Comparison of ENCODE assay signal across 22 cellular contexts in genomic region chr15:92724144-92724543, GRCh38.
A peak's percentile ranks its signal among the peaks of the same experiment; 100 is the strongest.
DNase-seq lines count a peak whose midpoint lies in the region; ATAC-seq and TF ChIP-seq lines count a peak whose summit lies in the region.
"Had no signal": no experiment of that assay in that cellular context is flagged by ENCODE, and none has a peak within 500 bp of the region (broad histone marks: within the 10 kb centered on the region; RNA-seq: fewer than 3 reads in every experiment).

No MANE protein-coding gene starts in this region.

- no peak overlapping the region for H3K4me3 ChIP-seq in CD8-positive, alpha-beta T cell (ENCODE audit: low read depth, low read length)
- H3K4me3 ChIP-seq: BLaER1 treated with 17β-estradiol and CSF1 and Interleukin-3, amounts not matched to agents 10 nM and 100 nM had no signal

- no peak overlapping the region for H3K4me3 Mint-ChIP-seq in CD4-positive, alpha-beta T cell
- peak overlapping the region; percentile 8 for H3K4me3 Mint-ChIP-seq in CD8-positive, alpha-beta T cell
- no peak overlapping the region for H3K4me3 Mint-ChIP-seq in osteocyte (ENCODE audit: unreplicated experiment)

- intact Hi-C loops in CD4-positive, alpha-beta T cell (cut with DNase I, micrococcal nuclease): no loop called here
- intact Hi-C loops in CD8-positive, alpha-beta T cell (cut with DNase I, micrococcal nuclease): no loop called here

- H3K27ac ChIP-seq in CD4-positive, alpha-beta T cell (ENCODE audit: low read depth, low read length): no peak overlapping the region
- H3K27ac ChIP-seq in CD8-positive, alpha-beta T cell (ENCODE audit: low read depth, low read length): no peak overlapping the region
- H3K27ac ChIP-seq: BLaER1 treated with 17β-estradiol and CSF1 and Interleukin-3, amounts not matched to agents 10 nM and 100 nM had no signal

- H3K9me3 Mint-ChIP-seq in CD4-positive, alpha-beta T cell: peaks cover 2% of the 10 kb centered on the region
- H3K9me3 Mint-ChIP-seq in CD8-positive, alpha-beta T cell: peaks cover 4% of the 10 kb centered on the region
- peaks cover 11% of the 10 kb centered on the region for H3K9me3 Mint-ChIP-seq in osteocyte (ENCODE audit: unreplicated experiment)

- no peaks in the 10 kb centered on the region for H3K36me3 Mint-ChIP-seq in CD4-positive, alpha-beta T cell (ENCODE audit: low read depth)
- no peaks in the 10 kb centered on the region for H3K36me3 Mint-ChIP-seq in CD8-positive, alpha-beta T cell
- peaks cover 2% of the 10 kb centered on the region for H3K36me3 Mint-ChIP-seq in osteocyte (ENCODE audit: unreplicated experiment)

- POLR2A ChIA-PET in CD4-positive, alpha-beta T cell (lab: Charles Lee): interaction anchor here (1.0 kb wide), 1 partner anchor 9 kb away, joined by 4 read pairs; no protein-coding TSS in a partner anchor
- POLR2A ChIA-PET in CD8-positive, alpha-beta T cell (lab: Charles Lee): interaction anchor here (1.3 kb wide), 1 partner anchor 10 kb away, joined by 4 read pairs; no protein-coding TSS in a partner anchor

- DNase-seq in CD4-positive, alpha-beta T cell: no peak
- peak in 2 of 7 experiments; percentile 18 to 28 for DNase-seq in CD8-positive, alpha-beta T cell
- DNase-seq in RPMI7951 (ENCODE audit: low read depth) (peak; percentile 53), kidney tubule cell (ENCODE audit: low spot score) (peak; percentile 23), iPS-NIHi7 (ENCODE audit: extremely low spot score) (no peak), osteocyte (ENCODE audit: extremely low spot score, unreplicated experiment) (no peak)
- DNase-seq: DMS53; EL; GF-D8; GOT3; KBM-7; NCI-H1105; NCI-H146; NCI-H2029; NCI-H345; NCI-H524; NCI-H774; NK-92 treated with Interleukin-12 subunit alpha and Interleukin-12 subunit beta, amount 100 ng/mL, for 24 hours had no signal

- no peak for TF ChIP-seq CTCF in CD4-positive, alpha-beta T cell (IDR thresholded peaks at IDR 0.05)
- TF ChIP-seq CTCF in CD8-positive, alpha-beta T cell (IDR thresholded peaks at IDR 0.05): no peak
- no peak for TF ChIP-seq CTCF in osteocyte (IDR thresholded peaks at IDR 0.05)

- no peaks in the 10 kb centered on the region for H3K27me3 ChIP-seq in CD4-positive, alpha-beta T cell (ENCODE audit: control insufficient read depth, insufficient read depth, low read length)
- no peaks in the 10 kb centered on the region for H3K27me3 ChIP-seq in CD8-positive, alpha-beta T cell (ENCODE audit: insufficient read depth, low read length)
- H3K27me3 ChIP-seq: BLaER1 treated with 17β-estradiol and CSF1 and Interleukin-3, amounts not matched to agents 10 nM and 100 nM had no signal

- H3K36me3 ChIP-seq in CD8-positive, alpha-beta T cell (ENCODE audit: insufficient read depth, low read length): no peaks in the 10 kb centered on the region
- H3K36me3 ChIP-seq: BLaER1 treated with 17β-estradiol and CSF1 and Interleukin-3, amounts not matched to agents 10 nM and 100 nM had no signal

- H3K4me1 Mint-ChIP-seq in CD4-positive, alpha-beta T cell (ENCODE audit: low read depth): peaks cover 6% of the 10 kb centered on the region
- peaks cover 16% of the 10 kb centered on the region for H3K4me1 Mint-ChIP-seq in CD8-positive, alpha-beta T cell (ENCODE audit: low read depth)
- H3K4me1 Mint-ChIP-seq in osteocyte (ENCODE audit: unreplicated experiment): no peaks in the 10 kb centered on the region

- H3K27ac Mint-ChIP-seq in CD4-positive, alpha-beta T cell: no peak overlapping the region
- peak overlapping the region; percentile 16 for H3K27ac Mint-ChIP-seq in CD8-positive, alpha-beta T cell
- H3K27ac Mint-ChIP-seq in osteocyte (ENCODE audit: unreplicated experiment): no peak overlapping the region

- peaks cover 6% of the 10 kb centered on the region for H3K4me1 ChIP-seq in CD8-positive, alpha-beta T cell (ENCODE audit: insufficient read depth, low read length)

- CTCF ChIA-PET in CD4-positive, alpha-beta T cell (lab: Charles Lee): no interaction called here
- CTCF ChIA-PET in CD8-positive, alpha-beta T cell (lab: Charles Lee): interaction anchor here (1.0 to 1.2 kb wide), 2 partner anchors 9 to 193 kb away, joined by 3 to 5 read pairs; no protein-coding TSS in a partner anchor

- H3K27me3 Mint-ChIP-seq in CD4-positive, alpha-beta T cell: peaks cover 8% of the 10 kb centered on the region
- H3K27me3 Mint-ChIP-seq in CD8-positive, alpha-beta T cell (ENCODE audit: low read depth): peaks cover 3% of the 10 kb centered on the region
- H3K27me3 Mint-ChIP-seq in osteocyte (ENCODE audit: unreplicated experiment): peaks cover 12% of the 10 kb centered on the region

- no peaks in the 10 kb centered on the region for H3K9me3 ChIP-seq in CD4-positive, alpha-beta T cell (ENCODE audit: control insufficient read depth, low read length)
- H3K9me3 ChIP-seq in CD8-positive, alpha-beta T cell (ENCODE audit: low read length): no peaks in the 10 kb centered on the region

- peak; percentile 34 for ATAC-seq in CD4-positive, alpha-beta T cell (ENCODE audit: poor library complexity)
- ATAC-seq in CD8-positive, alpha-beta T cell: peak; percentile 74
- ATAC-seq in HG03095 (IDR thresholded peaks at IDR 0.05; ENCODE audit: unreplicated experiment): no peak
- ATAC-seq: HCT116, Panc1 had no signal

Comparison
In these comparisons a context has a peak if more than half of its experiments do, and no peak if none do; other contexts are left out.
1. DNase-seq: peak in RPMI7951 (single experiment) and kidney tubule cell (single experiment); none in CD4-positive, alpha-beta T cell (0 of 10), iPS-NIHi7 (single experiment) and osteocyte (single experiment).